Comparison of ENCODE assay signal across 1 cellular context in genomic region chr7:76423666-76424412, GRCh38.
TF ChIP-seq lines count a peak whose summit lies in the region.

No MANE protein-coding gene starts in this region.

TF ChIP-seq in HEK293, 187 proteins besides CTCF, POLR2A, EP300 and RAD21 (continued from another document):
- peak; percentile 88 for TF ChIP-seq REST (tag by site-specific recombination; IDR thresholded peaks at IDR 0.05)
- TF ChIP-seq ZNF335 (tag by site-specific recombination; conservative IDR thresholded peaks at IDR 0.05) = no peak
- TF ChIP-seq ZIC2 (tag by site-specific recombination; IDR thresholded peaks at IDR 0.05) = peak; percentile 53; the same call in 1 of the 2 replicates
- no peak for TF ChIP-seq ZBTB49 (tag by site-specific recombination; IDR thresholded peaks at IDR 0.05; ENCODE audit: low read depth)
- no peak for TF ChIP-seq ZNF155 (tag by site-specific recombination; IDR thresholded peaks at IDR 0.05)
TF ChIP-seq in HEK293: peak in this region for 3.
